In genomic region chr3:53137835-53138446, GRCh38 we compare ENCODE assay signal across 20 cellular contexts. TPM values are rescaled to one million over a fixed set of nuclear protein-coding genes. Genes with fewer than 3 reads are reported as not detected.
DNase-seq lines count a peak whose midpoint lies in the region; ATAC-seq, FAIRE-seq and TF ChIP-seq lines count a peak whose summit lies in the region.
"Had no signal": no experiment of that assay in that cellular context is flagged by ENCODE, and none has a peak within 500 bp of the region (broad histone marks: within the 10 kb centered on the region; RNA-seq: fewer than 3 reads in every experiment).

No MANE protein-coding gene starts in this region.

- CTCF ChIA-PET in T-cell (lab: Charles Lee), result no interaction called here

- no peaks in the 10 kb centered on the region for H3K9me3 Mint-ChIP-seq in dendritic cell treated with granulocyte-macrophage colony-stimulating factor and Interleukin-4, amounts not matched to agents 40 ng/mL and 50 ng/mL, for 4 days
- H3K9me3 Mint-ChIP-seq in T-cell, result no peaks in the 10 kb centered on the region
- H3K9me3 Mint-ChIP-seq: naive B cell; T-helper 1 cell treated with Interleukin-12 subunit alpha and Interleukin-12 subunit beta and Interleukin-4 antibody, amounts not matched to agents 30 μg/mL and 1 μg/mL, for 36 hours had no signal

- peak overlapping the region; percentile 51 for H3K27ac ChIP-seq in 22Rv1
- H3K27ac ChIP-seq: suprapubic skin had no signal

- no peak for TF ChIP-seq CTCF in 22Rv1 (IDR thresholded peaks at IDR 0.05)

- ATAC-seq in GM19328 (IDR thresholded peaks at IDR 0.05; ENCODE audit: unreplicated experiment), result no peak
- ATAC-seq in T-cell (replicated peaks in 1 of 4), result no peak

- no peak overlapping the region for H3K4me3 Mint-ChIP-seq in dendritic cell treated with granulocyte-macrophage colony-stimulating factor and Interleukin-4, amounts not matched to agents 40 ng/mL and 50 ng/mL, for 4 days
- no peak overlapping the region for H3K4me3 Mint-ChIP-seq in T-cell
- H3K4me3 Mint-ChIP-seq: naive B cell; T-helper 1 cell treated with Interleukin-12 subunit alpha and Interleukin-12 subunit beta and Interleukin-4 antibody, amounts not matched to agents 30 μg/mL and 1 μg/mL, for 36 hours had no signal

- H3K4me1 Mint-ChIP-seq in dendritic cell treated with granulocyte-macrophage colony-stimulating factor and Interleukin-4, amounts not matched to agents 40 ng/mL and 50 ng/mL, for 4 days (ENCODE audit: low read depth), result peaks cover 60% of the 10 kb centered on the region
- peaks cover 0 to 3% (median 0%) of the 10 kb centered on the region in 3 donors for H3K4me1 Mint-ChIP-seq in T-cell

- no peaks in the 10 kb centered on the region for H3K36me3 Mint-ChIP-seq in dendritic cell treated with granulocyte-macrophage colony-stimulating factor and Interleukin-4, amounts not matched to agents 40 ng/mL and 50 ng/mL, for 4 days (ENCODE audit: low read depth)
- no peaks in the 10 kb centered on the region for H3K36me3 Mint-ChIP-seq in T-cell
- H3K36me3 Mint-ChIP-seq: naive B cell had no signal

- intact Hi-C loops in dendritic cell treated with granulocyte-macrophage colony-stimulating factor and Interleukin-4, amounts not matched to agents 40 ng/mL and 50 ng/mL, for 4 days (cut with micrococcal nuclease), result no loop called here

- no peak for DNase-seq in GM12891 (ENCODE audit: insufficient read length, low spot score)
- DNase-seq in NOMO-1 treated with dmso at 0.1 percent for 144 hours (lab: John Stamatoyannopoulos, UW; ENCODE audit: unreplicated experiment), result peak; percentile 20
- no peak for DNase-seq in cerebellum (ENCODE audit: low spot score)
- DNase-seq in inferior parietal cortex (ENCODE audit: extremely low spot score), result no peak
- DNase-seq in T-cell, result no peak
- DNase-seq: activated CD4-positive, CD25-positive, alpha-beta regulatory T cell; activated naive CD4-positive, alpha-beta T cell; Caco-2; GF-D8; naive B cell; NCI-H774; stimulated activated CD4-positive, alpha-beta T cell treated with anti-CD3 and anti-CD28 coated beads, Interleukin-4, amount 100 ng/mL, for 1 hour had no signal

- H3K27me3 Mint-ChIP-seq in dendritic cell treated with granulocyte-macrophage colony-stimulating factor and Interleukin-4, amounts not matched to agents 40 ng/mL and 50 ng/mL, for 4 days, result no peaks in the 10 kb centered on the region
- no peaks in the 10 kb centered on the region for H3K27me3 Mint-ChIP-seq in T-cell
- H3K27me3 Mint-ChIP-seq: naive B cell had no signal

- FAIRE-seq in GM12891 (lab: Jason Lieb, UNC), result no peak
- FAIRE-seq: colon, H1, RCC 7860 had no signal

- peak overlapping the region; percentile 49 for H3K27ac Mint-ChIP-seq in dendritic cell treated with granulocyte-macrophage colony-stimulating factor and Interleukin-4, amounts not matched to agents 40 ng/mL and 50 ng/mL, for 4 days
- no peak overlapping the region for H3K27ac Mint-ChIP-seq in T-cell
- H3K27ac Mint-ChIP-seq: T-helper 1 cell treated with Interleukin-12 subunit alpha and Interleukin-12 subunit beta and Interleukin-4 antibody, amounts not matched to agents 30 μg/mL and 1 μg/mL, for 36 hours had no signal

- no peak for TF ChIP-seq POLR2A in GM12891 (IDR thresholded peaks at IDR 0.05; ENCODE audit: low read depth, low read length)

- POLR2A ChIA-PET in T-cell (lab: Charles Lee), result no interaction called here

TF ChIP-seq in GM12891, 5 proteins besides CTCF, POLR2A, EP300 and RAD21:
- peak; percentile 73 for TF ChIP-seq SPI1 (IDR thresholded peaks at IDR 0.05; ENCODE audit: low read depth, low read length)
- no peak for TF ChIP-seq POU2F2 (IDR thresholded peaks at IDR 0.05; ENCODE audit: low read depth, low read length)

RNA-seq across cellular contexts. Expression of gene RFT1, which starts 7.7 kb away (rescaled TPM):
- polyA plus RNA-seq in GM12891 (2012; ENCODE audit: low read depth, missing spikeins), result 20.5 TPM
- total RNA-seq in cerebellum (12.1 TPM), T-cell (10 to 100 TPM; 14.4 to 27.8 (median 26.6) TPM)

RNA-seq across cellular contexts. Expression of gene PRKCD, which starts 23.1 kb away (rescaled TPM):
- 47.7 TPM for polyA plus RNA-seq in GM12891 (2012; ENCODE audit: low read depth, missing spikeins)
- total RNA-seq in cerebellum (0.73 TPM), T-cell (10 to 100 TPM; 15.3 to 23.3 (median 19.2) TPM)
